Comparison of ENCODE assay signal across 9 cellular contexts in the genomic region with DNA sequence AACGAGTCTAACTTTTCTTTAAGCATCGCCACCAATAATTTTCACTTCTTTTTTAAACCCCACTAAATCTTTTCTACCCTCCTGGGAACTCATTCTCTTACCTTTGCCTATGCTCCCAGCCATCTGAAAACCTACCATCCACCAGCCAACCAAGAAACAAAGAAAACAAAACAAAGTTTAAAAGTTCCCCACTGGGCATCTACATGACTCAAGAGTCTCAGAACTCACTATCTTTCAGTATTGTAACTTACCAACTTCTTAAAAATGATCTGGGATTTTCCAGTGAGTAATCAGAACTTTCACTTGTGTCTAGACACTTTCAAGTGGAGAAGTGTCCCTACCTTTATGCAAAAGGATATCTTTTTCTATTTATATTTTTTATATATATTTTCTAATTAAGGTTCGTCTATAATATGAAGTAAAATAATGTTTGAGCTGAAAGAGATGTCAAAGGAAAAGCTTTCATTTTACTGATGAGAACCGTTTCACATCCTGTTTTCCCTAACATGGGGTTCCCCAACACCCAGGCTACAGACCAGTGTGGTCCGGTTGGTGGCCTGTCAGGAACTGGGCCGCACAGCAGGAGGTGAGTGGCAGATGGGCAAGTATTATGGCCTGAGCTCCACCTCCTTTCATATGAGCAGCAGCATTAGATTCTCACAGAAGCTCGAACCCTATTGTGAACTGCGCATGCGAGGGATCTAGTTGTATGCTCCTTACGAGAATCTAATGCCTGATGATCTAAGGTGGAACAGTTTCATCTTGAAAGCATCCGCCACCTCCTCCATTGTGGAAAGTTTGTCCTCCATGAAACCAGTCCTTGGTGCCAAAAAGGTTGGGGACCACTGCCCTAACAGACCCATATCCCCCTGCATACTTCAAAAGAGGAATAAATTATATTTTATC. TPM values are rescaled to one million over a fixed set of nuclear protein-coding genes. Genes with fewer than 3 reads are reported as not detected.
DNase-seq lines count a peak whose midpoint lies in the region; ATAC-seq, FAIRE-seq and TF ChIP-seq lines count a peak whose summit lies in the region.
"Had no signal": no experiment of that assay in that cellular context is flagged by ENCODE, and none has a peak within 500 bp of the region (broad histone marks: within the 10 kb centered on the region; RNA-seq: fewer than 3 reads in every experiment).

No MANE protein-coding gene starts in this region.

- no peak overlapping the region for H3K9ac ChIP-seq in mesendoderm (ENCODE audit: low read length)

- intact Hi-C loops in CD14-positive monocyte (cut with micrococcal nuclease) = loop anchor here in 1 of 2 donors (10.0 kb wide), 1 partner anchor 287 kb away; no protein-coding TSS in a partner anchor

- no peak overlapping the region for H2AK5ac ChIP-seq in mesendoderm (ENCODE audit: low read length)

- H3K79me2 ChIP-seq in mesendoderm (ENCODE audit: control insufficient read depth, insufficient read depth, low read length) = no peaks in the 10 kb centered on the region

- no peak overlapping the region for H4K5ac ChIP-seq in mesendoderm (ENCODE audit: low read length)

- H3K27me3 ChIP-seq in bronchial epithelial cell (ENCODE audit: control insufficient read depth, insufficient read depth, low read length) (no peaks in the 10 kb centered on the region), mesendoderm (ENCODE audit: insufficient read depth, low read length, poor library complexity) (no peaks in the 10 kb centered on the region)
- H3K27me3 ChIP-seq: adrenal gland had no signal

- no peak overlapping the region for H2BK120ac ChIP-seq in mesendoderm (ENCODE audit: low read depth, low read length)

- peak; percentile 28 for DNase-seq in bronchial epithelial cell (ENCODE audit: low read depth)
- DNase-seq in globus pallidus (ENCODE audit: low spot score) = no peak
- DNase-seq in CD14-positive monocyte (ENCODE audit: low spot score) = no peak
- no peak for DNase-seq in mesendoderm
- DNase-seq in progenitor cell of endocrine pancreas (ENCODE audit: low spot score, unreplicated experiment) = no peak
- DNase-seq: adrenal gland had no signal

- H3K4me1 ChIP-seq in mesendoderm (ENCODE audit: control insufficient read depth, low read depth, low read length) = no peaks in the 10 kb centered on the region
- H3K4me1 ChIP-seq: adrenal gland had no signal

- no peak overlapping the region for H3K27ac ChIP-seq in mesendoderm (ENCODE audit: low read depth, low read length)
- H3K27ac ChIP-seq: adrenal gland had no signal

- no peak overlapping the region for H3K4me3 ChIP-seq in bronchial epithelial cell (ENCODE audit: low read depth, low read length)
- no peak overlapping the region for H3K4me3 ChIP-seq in mesendoderm (ENCODE audit: low read length)
- H3K4me3 ChIP-seq: adrenal gland had no signal

- WGBS in mesendoderm (ENCODE audit: extremely low coverage, insufficient coverage, low lambda C conversion rate) = 100% methylated on average over 2 of the region's 11 CpGs

- no peak overlapping the region for H3K4me2 ChIP-seq in mesendoderm (ENCODE audit: low read length)

- no peaks in the 10 kb centered on the region for H3K36me3 ChIP-seq in bronchial epithelial cell (ENCODE audit: control insufficient read depth, insufficient read depth, low read length)
- H3K36me3 ChIP-seq in mesendoderm (ENCODE audit: control insufficient read depth, insufficient read depth, low read length) = no peaks in the 10 kb centered on the region
- H3K36me3 ChIP-seq: adrenal gland had no signal

- no peak for FAIRE-seq in bronchial epithelial cell (lab: Jason Lieb, UNC)

- peaks cover 3% of the 10 kb centered on the region for H3K4me1 Mint-ChIP-seq in CD14-positive monocyte
- H3K4me1 Mint-ChIP-seq in progenitor cell of endocrine pancreas (ENCODE audit: low read depth) = no peaks in the 10 kb centered on the region

- H3K36me3 Mint-ChIP-seq in CD14-positive monocyte (no peaks in the 10 kb centered on the region), progenitor cell of endocrine pancreas (ENCODE audit: insufficient read depth) (no peaks in the 10 kb centered on the region)

- no peak overlapping the region for H4K8ac ChIP-seq in mesendoderm (ENCODE audit: low read depth, low read length)

- H3K18ac ChIP-seq in mesendoderm (ENCODE audit: low read length) = no peak overlapping the region

- no peak overlapping the region for H3K56ac ChIP-seq in mesendoderm (ENCODE audit: low read length)

- ATAC-seq in GM18517 (IDR thresholded peaks at IDR 0.05; ENCODE audit: unreplicated experiment) = peak; percentile 85
- peak; percentile 78 for ATAC-seq in GM19468 (IDR thresholded peaks at IDR 0.05; ENCODE audit: extremely low read depth, unreplicated experiment)
- ATAC-seq in HG03103 (IDR thresholded peaks at IDR 0.05; ENCODE audit: low read depth, unreplicated experiment) = peak; percentile 87

- H3K4me3 Mint-ChIP-seq in CD14-positive monocyte = no peak overlapping the region
- no peak overlapping the region for H3K4me3 Mint-ChIP-seq in progenitor cell of endocrine pancreas (ENCODE audit: low read depth)

- H3K27ac Mint-ChIP-seq in CD14-positive monocyte = peak overlapping the region in 1 of 7 donors; percentile 41
- H3K27ac Mint-ChIP-seq in progenitor cell of endocrine pancreas = no peak overlapping the region

- no peak overlapping the region for H2BK15ac ChIP-seq in mesendoderm (replicated peaks; ENCODE audit: low read depth)

- H3K27me3 Mint-ChIP-seq in CD14-positive monocyte (ENCODE audit: low read depth in 3 of 3) = peaks cover 0 to 2% (median 0%) of the 10 kb centered on the region in 3 donors
- peaks cover 3% of the 10 kb centered on the region for H3K27me3 Mint-ChIP-seq in progenitor cell of endocrine pancreas

- TF ChIP-seq CTCF in bronchial epithelial cell (IDR thresholded peaks at IDR 0.05; ENCODE audit: insufficient read depth, low read length, severe bottlenecking) = no peak
- no peak for TF ChIP-seq CTCF in CD14-positive monocyte (IDR thresholded peaks at IDR 0.05)
- no peak for TF ChIP-seq CTCF in progenitor cell of endocrine pancreas (IDR thresholded peaks at IDR 0.05; ENCODE audit: unreplicated experiment)

- H3K9me3 Mint-ChIP-seq in CD14-positive monocyte (peaks cover 0 to 3% (median 0%) of the 10 kb centered on the region in 7 donors), progenitor cell of endocrine pancreas (ENCODE audit: low read depth) (no peaks in the 10 kb centered on the region)

- no peak overlapping the region for H3K23ac ChIP-seq in mesendoderm (ENCODE audit: low read length)

- no peak overlapping the region for H2BK5ac ChIP-seq in mesendoderm (ENCODE audit: low read length)

- no peaks in the 10 kb centered on the region for H3K79me1 ChIP-seq in mesendoderm (ENCODE audit: low read length)

- H3K4ac ChIP-seq in mesendoderm (ENCODE audit: low read depth, low read length) = no peak overlapping the region

RNA-seq across cellular contexts. Expression of a gene that starts 9.8 kb away (rescaled TPM):
- total RNA-seq in bronchial epithelial cell (9.0 and 9.2 TPM in 2 replicates), progenitor cell of endocrine pancreas (9.2 and 9.8 TPM in 2 replicates)
- polyA plus RNA-seq in CD14-positive monocyte = 1 to 10 TPM; 2.1 to 2.4 TPM
- 6.6 TPM for polyA plus RNA-seq in mesendoderm (2013, experiment 1 of 2)
- 6.8 TPM for polyA plus RNA-seq in mesendoderm (2013, experiment 2 of 2)

RNA-seq across cellular contexts. Expression of a gene that starts 44.5 kb away (rescaled TPM):
- total RNA-seq in bronchial epithelial cell (5.8 and 6.0 TPM in 2 replicates), progenitor cell of endocrine pancreas (29.5 and 31.2 TPM in 2 replicates)
- polyA plus RNA-seq in CD14-positive monocyte = 1 to 10 TPM; 5.3 to 6.5 TPM
- 9.0 TPM for polyA plus RNA-seq in mesendoderm (2013, experiment 1 of 2)
- 9.4 TPM for polyA plus RNA-seq in mesendoderm (2013, experiment 2 of 2)
